ENCODE assay signal across 10 cellular contexts in genomic region chr11:32340181-32340580, GRCh38.
"Had no signal": no experiment of that assay in that cellular context is flagged by ENCODE, and none has a peak within 500 bp of the region (broad histone marks: within the 10 kb centered on the region; RNA-seq: fewer than 3 reads in every experiment).

No MANE protein-coding gene starts in this region.

- ATAC-seq: HCT116, K562 had no signal

- H3K9me3 ChIP-seq: HAP-1 had no signal

- H3K4me3 ChIP-seq: GM23248, HAP-1, K562 had no signal

- H3K27ac Mint-ChIP-seq: HFFc6 had no signal

- H3K27ac ChIP-seq: GM23248, HL-60 had no signal

- DNase-seq: GM23248, GOT3, H7, HFFc6, IMR-90, KG1 had no signal

- H3K4me3 Mint-ChIP-seq: HFFc6 had no signal

- H3K36me3 ChIP-seq: HAP-1 had no signal

- H3K4me1 ChIP-seq: HAP-1 had no signal
